ENCODE assay signal across 37 cellular contexts in genomic region chr12:130384234-130384633, GRCh38. TPM values are rescaled to one million over a fixed set of nuclear protein-coding genes. Genes with fewer than 3 reads are reported as not detected.
"Had no signal": no experiment of that assay in that cellular context is flagged by ENCODE, and none has a peak within 500 bp of the region (broad histone marks: within the 10 kb centered on the region; RNA-seq: fewer than 3 reads in every experiment).

No MANE protein-coding gene starts in this region.

- H3K27ac ChIP-seq: KMS-11 had no signal

- H3K4me3 ChIP-seq: MG63 had no signal

- H3K9me3 ChIP-seq: MG63 had no signal

- DNase-seq: Karpas-422, Kasumi-1, MG63, MM.1S, MV-4-11, NCI-H1048, NCI-H1092, NCI-H1092 treated with DMSO at 0.1 percent for 48 hours, NCI-H1105, NCI-H1105 treated with DMSO at 0.1 percent for 48 hours, NCI-H1417, NCI-H1417 treated with DMSO at 0.1 percent for 48 hours, NCI-H1436, NCI-H1436 treated with DMSO at 0.1 percent for 48 hours, NCI-H146, NCI-H1694, NCI-H1694 treated with DMSO at 0.1 percent for 48 hours, NCI-H187, NCI-H187 treated with DMSO at 0.1 percent for 48 hours, NCI-H1930, NCI-H2029, NCI-H2029 treated with DMSO at 0.1 percent for 48 hours, NCI-H2081, NCI-H2081 treated with DMSO at 0.1 percent for 48 hours, NCI-H2107, NCI-H2171, NCI-H2171 treated with DMSO at 0.1 percent for 48 hours, NCI-H2227 treated with DMSO at 0.1 percent for 48 hours, NCI-H226, NCI-H345, NCI-H446, NCI-H446 treated with DMSO at 0.1 percent for 48 hours, NCI-H510A had no signal

- H3K4me2 ChIP-seq: KMS-11 had no signal

- H3K36me3 ChIP-seq: MG63 had no signal

- H3K27me3 ChIP-seq: MG63 had no signal

- H3K9ac ChIP-seq: KMS-11 had no signal

RNA-seq across cellular contexts. Expression of gene PIWIL1, which starts 46.5 kb away (rescaled TPM):
- total RNA-seq: LHCN-M2, M059J, MCF 10A had no signal
